In the genomic region with DNA sequence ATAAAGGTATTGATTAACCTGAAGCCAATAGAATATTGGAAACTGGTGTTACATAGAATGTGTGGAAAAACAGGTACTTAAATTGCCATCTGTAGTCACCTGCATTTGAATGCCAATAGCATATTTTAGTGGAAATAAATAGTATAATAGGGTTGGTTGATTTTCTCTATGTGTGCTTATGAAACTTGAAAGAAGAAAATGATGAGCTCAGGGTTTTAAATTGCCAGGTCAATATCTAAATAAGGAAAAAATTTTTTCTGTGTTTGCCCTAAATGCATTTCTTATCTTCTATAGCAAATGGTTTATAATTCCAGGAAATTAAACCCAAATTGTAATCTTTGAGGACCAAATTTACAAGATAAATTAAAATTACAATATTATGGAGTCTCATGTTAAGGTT, we compare ENCODE assay signal across 28 cellular contexts.
"Had no signal": no experiment of that assay in that cellular context is flagged by ENCODE, and none has a peak within 500 bp of the region (broad histone marks: within the 10 kb centered on the region; RNA-seq: fewer than 3 reads in every experiment).

No MANE protein-coding gene starts in this region.

- ATAC-seq: effector memory CD8-positive, alpha-beta T cell; esophagus mucosa; foreskin keratinocyte; gastrocnemius medialis; gastroesophageal sphincter; heart left ventricle; heart right ventricle had no signal

- H3K9me3 ChIP-seq: colonic mucosa, esophagus muscularis mucosa, esophagus squamous epithelium, gastrocnemius medialis, gastroesophageal sphincter, heart left ventricle, heart right ventricle had no signal

- H3K27me3 ChIP-seq: colonic mucosa, dorsolateral prefrontal cortex, esophagus muscularis mucosa, esophagus squamous epithelium, foreskin keratinocyte, gastrocnemius medialis, gastroesophageal sphincter, heart left ventricle, heart right ventricle had no signal

- DNase-seq: colonic mucosa; cortex of kidney; dermis blood vessel endothelial cell; dorsolateral prefrontal cortex; effector CD4-positive, alpha-beta T cell; effector CD8-positive, alpha-beta T cell; effector memory CD4-positive, alpha-beta T cell; effector memory CD8-positive, alpha-beta T cell; endodermal cell; erythroblast; esophagus squamous epithelium; foreskin fibroblast; foreskin melanocyte; gastrocnemius medialis; glutamatergic neuron; head of caudate nucleus; heart left ventricle; heart right ventricle had no signal

- H3K4me1 ChIP-seq: colonic mucosa, esophagus muscularis mucosa, esophagus squamous epithelium, foreskin keratinocyte, gastrocnemius medialis, gastroesophageal sphincter, heart left ventricle, heart right ventricle had no signal

- H3K36me3 ChIP-seq: colonic mucosa, esophagus muscularis mucosa, esophagus squamous epithelium, gastrocnemius medialis, gastroesophageal sphincter, heart left ventricle, heart right ventricle had no signal

- H3K27ac ChIP-seq: colonic mucosa, coronary artery, dorsolateral prefrontal cortex, epithelial cell of prostate, esophagus muscularis mucosa, esophagus squamous epithelium, foreskin keratinocyte, gastrocnemius medialis, gastroesophageal sphincter, heart left ventricle, heart right ventricle had no signal

- H3K4me3 ChIP-seq: colonic mucosa, coronary artery, dorsolateral prefrontal cortex, esophagus muscularis mucosa, esophagus squamous epithelium, gastrocnemius medialis, gastroesophageal sphincter, heart left ventricle, heart right ventricle had no signal

- FAIRE-seq: colon, endometrium, endothelial cell of umbilical vein, frontal cortex had no signal
